Comparison of ENCODE assay signal across 19 cellular contexts in genomic region chr1:117793396-117793795, GRCh38.
A peak's percentile ranks its signal among the peaks of the same experiment; 100 is the strongest.
DNase-seq lines count a peak whose midpoint lies in the region; ATAC-seq and TF ChIP-seq lines count a peak whose summit lies in the region.
"Had no signal": no experiment of that assay in that cellular context is flagged by ENCODE, and none has a peak within 500 bp of the region (broad histone marks: within the 10 kb centered on the region; RNA-seq: fewer than 3 reads in every experiment).

No MANE protein-coding gene starts in this region.

- no peaks in the 10 kb centered on the region for H3K27me3 ChIP-seq in psoas muscle (ENCODE audit: insufficient read depth in 3 of 3, low read length in 2 of 3)

- H3K36me3 ChIP-seq in psoas muscle (ENCODE audit: insufficient read depth in 1 of 2, low read depth in 1 of 2): no peaks in the 10 kb centered on the region

- no peaks in the 10 kb centered on the region for H3K9me3 Mint-ChIP-seq in stimulated activated naive B cell treated with anti-CD40 and anti-IgM and Interleukin-4, amounts not matched to agents 10 μg/mL and 1 μg/mL and 100 μg/mL, for 72 hours

- intact Hi-C loops in psoas muscle (cut with DNase I): no loop called here

- H3K4me1 ChIP-seq in psoas muscle: peaks cover 15% of the 10 kb centered on the region

- peak overlapping the region; percentile 28 to 30 for H3K27ac ChIP-seq in coronary artery
- peak overlapping the region; percentile 72 for H3K27ac ChIP-seq in psoas muscle

- peak; percentile 59 for DNase-seq in NCI-H82 (lab: John Stamatoyannopoulos, UW)
- DNase-seq in NCI-H82 treated with DMSO at 0.1 percent for 48 hours (lab: John Stamatoyannopoulos, UW; ENCODE audit: unreplicated experiment): no peak
- peak; percentile 85 to 97 for DNase-seq in NCI-H524 (lab: John Stamatoyannopoulos, UW)
- no peak for DNase-seq in coronary artery (ENCODE audit: low spot score)
- no peak for DNase-seq in psoas muscle
- no peak for DNase-seq in stimulated activated naive B cell treated with anti-CD40 and anti-IgM and Interleukin-4, amounts not matched to agents 10 μg/mL and 1 μg/mL and 100 μg/mL, for 72 hours
- DNase-seq: CD4-positive, alpha-beta memory T cell; GF-D8; Kasumi-1; MM.1S; NCI-H1105; NCI-H2029 treated with DMSO at 0.1 percent for 48 hours; NCI-H345; NCI-H774; SW 1271 had no signal

- no peaks in the 10 kb centered on the region for H3K36me3 Mint-ChIP-seq in stimulated activated naive B cell treated with anti-CD40 and anti-IgM and Interleukin-4, amounts not matched to agents 10 μg/mL and 1 μg/mL and 100 μg/mL, for 72 hours
- H3K36me3 Mint-ChIP-seq: CD4-positive, alpha-beta memory T cell had no signal

- TF ChIP-seq CTCF in coronary artery (IDR thresholded peaks at IDR 0.05): no peak
- no peak for TF ChIP-seq CTCF in psoas muscle (IDR thresholded peaks at IDR 0.05)

- H3K4me3 Mint-ChIP-seq in stimulated activated naive B cell treated with anti-CD40 and anti-IgM and Interleukin-4, amounts not matched to agents 10 μg/mL and 1 μg/mL and 100 μg/mL, for 72 hours: no peak overlapping the region
- H3K4me3 Mint-ChIP-seq: CD4-positive, alpha-beta memory T cell; IgD-negative memory B cell had no signal

- no peak for ATAC-seq in psoas muscle
- ATAC-seq in HG03432 (IDR thresholded peaks at IDR 0.05; ENCODE audit: unreplicated experiment): no peak
- ATAC-seq in HG03097 (IDR thresholded peaks at IDR 0.05; ENCODE audit: low FRiP score, unreplicated experiment): no peak
- no peak for ATAC-seq in stimulated activated naive B cell treated with anti-CD40 and anti-IgM and Interleukin-4, amounts not matched to agents 10 μg/mL and 1 μg/mL and 100 μg/mL, for 72 hours (replicated peaks)
- ATAC-seq: Panc1 had no signal

- 77 to 86% (median 81%) methylated on average over 4 of the region's 4 CpGs for WGBS in psoas muscle, 3 donors

- H3K9me3 ChIP-seq in psoas muscle: no peaks in the 10 kb centered on the region

- no peak overlapping the region for H3K4me3 ChIP-seq in coronary artery
- no peak overlapping the region for H3K4me3 ChIP-seq in psoas muscle

- no peaks in the 10 kb centered on the region for H3K4me1 Mint-ChIP-seq in stimulated activated naive B cell treated with anti-CD40 and anti-IgM and Interleukin-4, amounts not matched to agents 10 μg/mL and 1 μg/mL and 100 μg/mL, for 72 hours
- H3K4me1 Mint-ChIP-seq: CD4-positive, alpha-beta memory T cell; IgD-negative memory B cell had no signal

- no peak overlapping the region for H3K27ac Mint-ChIP-seq in stimulated activated naive B cell treated with anti-CD40 and anti-IgM and Interleukin-4, amounts not matched to agents 10 μg/mL and 1 μg/mL and 100 μg/mL, for 72 hours
- H3K27ac Mint-ChIP-seq: CD4-positive, alpha-beta memory T cell; IgD-negative memory B cell had no signal

- H3K27me3 Mint-ChIP-seq in stimulated activated naive B cell treated with anti-CD40 and anti-IgM and Interleukin-4, amounts not matched to agents 10 μg/mL and 1 μg/mL and 100 μg/mL, for 72 hours: peaks cover 4 to 12% of the 10 kb centered on the region in 2 donors

Comparison
In these comparisons a context has a peak if more than half of its experiments do, and no peak if none do; other contexts are left out.
1. DNase-seq: peak in NCI-H82 (single experiment) and NCI-H524 (2 of 2); none in NCI-H82 treated with DMSO at 0.1 percent for 48 hours (single experiment), coronary artery (single experiment), psoas muscle (0 of 2) and stimulated activated naive B cell treated with anti-CD40 and anti-IgM and Interleukin-4, amounts not matched to agents 10 μg/mL and 1 μg/mL and 100 μg/mL, for 72 hours (single experiment).